In the genomic region with DNA sequence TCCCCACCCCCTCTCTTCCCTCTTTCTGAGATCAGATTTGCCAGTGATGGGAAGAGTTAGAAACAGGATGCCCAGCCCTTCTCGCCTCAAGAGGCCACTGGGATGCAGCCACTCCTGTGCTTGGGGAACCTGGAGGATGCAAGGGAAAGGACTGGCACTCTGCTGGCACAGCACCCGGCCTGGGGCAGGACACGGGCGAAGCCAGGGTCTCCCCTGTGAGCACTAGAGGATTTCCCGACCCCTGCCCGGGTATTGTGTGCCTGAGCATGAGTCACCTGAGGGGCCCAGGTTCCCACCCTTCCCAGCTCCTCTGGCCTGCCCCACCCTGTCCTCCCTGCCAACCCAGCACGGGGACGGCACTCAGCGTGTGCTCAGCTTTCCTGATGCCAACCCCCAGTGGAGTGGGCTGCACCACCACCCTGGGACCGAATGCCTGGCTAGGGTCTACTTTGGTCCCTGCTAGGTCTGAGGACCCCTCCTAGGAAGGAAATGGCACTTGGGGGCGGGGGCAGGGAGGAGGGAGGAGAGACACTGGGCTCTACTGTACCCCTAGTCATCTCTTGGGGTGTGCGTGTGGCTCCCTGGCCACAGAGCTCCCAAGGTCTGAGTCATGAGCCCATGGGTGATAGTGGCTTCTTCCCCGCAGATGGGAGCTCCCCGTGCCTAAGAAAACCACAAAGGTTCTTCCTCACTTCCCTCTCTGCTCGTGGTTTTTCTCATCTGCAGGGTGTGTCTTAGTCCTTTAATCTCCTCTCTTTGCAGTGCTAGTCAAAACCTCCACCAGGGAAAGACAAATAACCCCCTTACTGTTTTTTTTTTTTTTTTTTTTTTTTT, we compare ENCODE assay signal across 8 cellular contexts. TPM values are rescaled to one million over a fixed set of nuclear protein-coding genes. Genes with fewer than 3 reads are reported as not detected.
DNase-seq lines count a peak whose midpoint lies in the region; ATAC-seq and TF ChIP-seq lines count a peak whose summit lies in the region.

No MANE protein-coding gene starts in this region.

- H4K20me1 ChIP-seq in PC-3 (ENCODE audit: low read length) = peaks cover 28% of the 10 kb centered on the region

- H3K9me2 ChIP-seq in PC-3 (replicated peaks; ENCODE audit: low read length) = no peaks in the 10 kb centered on the region

- peak overlapping the region; percentile 98 for H3K27ac ChIP-seq in PC-3 (ENCODE audit: low read length)
- H3K27ac ChIP-seq in skeletal muscle tissue (ENCODE audit: low read depth, low read length) = peak overlapping the region; percentile 99

- H3K27me3 ChIP-seq in PC-3 (ENCODE audit: low read length) (no peaks in the 10 kb centered on the region), skeletal muscle tissue (ENCODE audit: control insufficient read depth in 3 of 3, insufficient read depth in 3 of 3, low read length in 3 of 3) (no peaks in the 10 kb centered on the region)

- H2AFZ ChIP-seq in PC-3 (ENCODE audit: low read length) = no peak overlapping the region

- peak overlapping the region; percentile 43 to 80 for H3K4me3 Mint-ChIP-seq in activated T-cell treated with anti-CD3 and anti-CD28 coated beads, Interleukin-2, amount 50 U/mL, for 72 hours

- peaks cover 84% of the 10 kb centered on the region for H3K4me1 Mint-ChIP-seq in activated T-cell treated with anti-CD3 and anti-CD28 coated beads, Interleukin-2, amount 50 U/mL, for 72 hours (ENCODE audit: low read depth)

- peak overlapping the region; percentile 57 for H3K27ac Mint-ChIP-seq in activated T-cell treated with anti-CD3 and anti-CD28 coated beads, Interleukin-2, amount 50 U/mL, for 72 hours

- ATAC-seq in HG02571 (IDR thresholded peaks at IDR 0.05; ENCODE audit: unreplicated experiment) (peak; percentile 45), PC-3 (peak; percentile 21)
- ATAC-seq in activated T-cell treated with anti-CD3 and anti-CD28 coated beads, Interleukin-2, amount 50 U/mL, for 72 hours (replicated peaks in 1 of 2) = peak; percentile 83 to 86

- CTCF ChIA-PET in PC-3 (lab: Charles Lee) = interaction anchor here (0.6 to 1.5 kb wide), 7 partner anchors 11 to 150 kb away, joined by 3 to 13 read pairs (median 5); no protein-coding TSS in a partner anchor

- H3K27me3 Mint-ChIP-seq in activated T-cell treated with anti-CD3 and anti-CD28 coated beads, Interleukin-2, amount 50 U/mL, for 72 hours (ENCODE audit: low read depth) = peaks cover 14% of the 10 kb centered on the region

- peak; percentile 97 for DNase-seq in Daoy (ENCODE audit: low read depth)
- peak; percentile 95 for DNase-seq in PC-3
- DNase-seq in activated T-cell treated with anti-CD3 and anti-CD28 coated beads, Interleukin-2, amount 50 U/mL, for 72 hours = peak; percentile 87 to 93
- peak; percentile 80 for DNase-seq in fibroblast of peridontal ligament (ENCODE audit: extremely low read depth)
- no peak for DNase-seq in cerebellum (ENCODE audit: low spot score)
- DNase-seq in DMS 273 (lab: John Stamatoyannopoulos, UW; ENCODE audit: unreplicated experiment) = no peak

- peak overlapping the region; percentile 81 for H3K4me2 ChIP-seq in PC-3 (ENCODE audit: low read length)

- peaks cover 4 to 6% of the 10 kb centered on the region in 2 donors for H3K36me3 Mint-ChIP-seq in activated T-cell treated with anti-CD3 and anti-CD28 coated beads, Interleukin-2, amount 50 U/mL, for 72 hours (ENCODE audit: insufficient read depth in 2 of 2)

- intact Hi-C loops in PC-3 (cut with micrococcal nuclease) = no loop called here

- H3K36me3 ChIP-seq in PC-3 (ENCODE audit: low read depth, low read length) = peaks cover 33% of the 10 kb centered on the region
- peaks cover 11 to 14% (median 14%) of the 10 kb centered on the region in 3 donors for H3K36me3 ChIP-seq in skeletal muscle tissue (ENCODE audit: control insufficient read depth in 3 of 3, insufficient read depth in 3 of 3, low read length in 3 of 3)

- TF ChIP-seq CTCF in PC-3 (conservative IDR thresholded peaks at IDR 0.05; ENCODE audit: low read depth, low read length) = no peak

- no peaks in the 10 kb centered on the region for H3K9me3 Mint-ChIP-seq in activated T-cell treated with anti-CD3 and anti-CD28 coated beads, Interleukin-2, amount 50 U/mL, for 72 hours

- POLR2A ChIA-PET in PC-3 (lab: Charles Lee; ENCODE audit: unreplicated experiment) = interaction anchor here (0.5 to 1.8 kb wide), 8 partner anchors 12 to 195 kb away, joined by 3 to 8 read pairs (median 4); a partner anchor contains a TSS

- H3K4me1 ChIP-seq in PC-3 (ENCODE audit: insufficient read depth, low read length) (peaks cover 85% of the 10 kb centered on the region), skeletal muscle tissue (ENCODE audit: control insufficient read depth in 3 of 3, insufficient read depth in 3 of 3, low read length in 3 of 3) (peaks cover 85 to 86% (median 86%) of the 10 kb centered on the region in 3 donors)

- peak overlapping the region; percentile 93 for H3K9ac ChIP-seq in PC-3 (ENCODE audit: low read length)
- H3K9ac ChIP-seq in skeletal muscle tissue (ENCODE audit: low read depth in 1 of 3, low read length in 3 of 3) = peak overlapping the region; percentile 66 to 79 (median 73)

- TSS peak; percentile 41 for BruUV-seq in PC-3 (replicated peaks; lab: Mats Ljungman, UMichigan)

- H3F3A ChIP-seq in PC-3 (ENCODE audit: low read length, unreplicated experiment) = peaks cover 20% of the 10 kb centered on the region

- H3K9me3 ChIP-seq in PC-3 (ENCODE audit: low read length) (no peaks in the 10 kb centered on the region), skeletal muscle tissue (ENCODE audit: control insufficient read depth in 3 of 3, low read length in 3 of 3) (no peaks in the 10 kb centered on the region)

- peak overlapping the region; percentile 58 for H3K4me3 ChIP-seq in PC-3 (ENCODE audit: low read length)
- H3K4me3 ChIP-seq in skeletal muscle tissue (ENCODE audit: low read length in 3 of 3) = peak overlapping the region; percentile 54 to 60 (median 55)

- H3K79me2 ChIP-seq in PC-3 (ENCODE audit: low read length) = peaks cover 88% of the 10 kb centered on the region

RNA-seq across cellular contexts. Expression of a gene that starts 12.4 kb away (rescaled TPM):
- 708 and 737 TPM in 2 replicates for total RNA-seq in Daoy (2014; rRNA removed; shearing (Covaris generic))
- 864 and 1,095 TPM in 2 replicates for total RNA-seq in PC-3 (2014; rRNA removed)
- total RNA-seq in activated T-cell treated with anti-CD3 and anti-CD28 coated beads, Interleukin-2, amount 50 U/mL, for 72 hours = 100 to 1,000 TPM; 125 to 159 TPM
- 399 TPM for total RNA-seq in skeletal muscle tissue
- 26.9 TPM for total RNA-seq in cerebellum

RNA-seq across cellular contexts. Expression of a gene that starts 26.5 kb away (rescaled TPM):
- total RNA-seq in Daoy (2014; rRNA removed; shearing (Covaris generic)) = 0.29 and 0.68 TPM in 2 replicates
- total RNA-seq in PC-3 (2014; rRNA removed) = 5.8 and 13.1 TPM in 2 replicates
- total RNA-seq in activated T-cell treated with anti-CD3 and anti-CD28 coated beads, Interleukin-2, amount 50 U/mL, for 72 hours = 10 to 100 TPM; 63.7 to 80.3 TPM
- total RNA-seq in skeletal muscle tissue = 4.2 TPM
- total RNA-seq in cerebellum = 12.3 TPM

RNA-seq across cellular contexts. Expression of a gene that starts 44.7 kb away (rescaled TPM):
- total RNA-seq in Daoy (2014; rRNA removed; shearing (Covaris generic)) = 5.3 and 12.8 TPM in 2 replicates
- total RNA-seq in PC-3 (2014; rRNA removed) = 12.9 and 14.7 TPM in 2 replicates
- under 1 TPM; 0.31 to 0.97 TPM for total RNA-seq in activated T-cell treated with anti-CD3 and anti-CD28 coated beads, Interleukin-2, amount 50 U/mL, for 72 hours
- total RNA-seq in skeletal muscle tissue = 6.8 TPM
- 49.8 TPM for total RNA-seq in cerebellum

Comparison
In these comparisons a context has a peak if more than half of its experiments do, and no peak if none do; other contexts are left out.
1. DNase-seq: peak in Daoy (single experiment), PC-3 (single experiment), activated T-cell treated with anti-CD3 and anti-CD28 coated beads, Interleukin-2, amount 50 U/mL, for 72 hours (2 of 2) and fibroblast of peridontal ligament (single experiment); none in cerebellum (single experiment) and DMS 273 (single experiment).
2. ATAC-seq: peak in every context shown above with its lines; median percentile 84 in activated T-cell treated with anti-CD3 and anti-CD28 coated beads, Interleukin-2, amount 50 U/mL, for 72 hours; 45 in HG02571; 21 in PC-3.